In genomic region chr9:35690447-35691324, GRCh38 we compare ENCODE assay signal across 8 cellular contexts. TPM values are rescaled to one million over a fixed set of nuclear protein-coding genes. Genes with fewer than 3 reads are reported as not detected.
DNase-seq lines count a peak whose midpoint lies in the region; ATAC-seq and TF ChIP-seq lines count a peak whose summit lies in the region.

No MANE protein-coding gene starts in this region.

- TF ChIP-seq CTCF in DOHH2 (IDR thresholded peaks at IDR 0.05; ENCODE audit: low read depth, low read length, poor library complexity, severe bottlenecking) = no peak
- no peak for TF ChIP-seq CTCF in WI38 (IDR thresholded peaks at IDR 0.05; ENCODE audit: low read depth, low read length)

- no peaks in the 10 kb centered on the region for H4K20me1 ChIP-seq in DOHH2 (ENCODE audit: control insufficient read depth, insufficient read depth, low read depth, low read length)

- peaks cover 2% of the 10 kb centered on the region; the same call in 1 of the 2 replicates for H3K36me3 ChIP-seq in DOHH2 (ENCODE audit: control insufficient read depth, low read length)

- no peak for ATAC-seq in HG02870 (IDR thresholded peaks at IDR 0.05; ENCODE audit: unreplicated experiment)
- no peak for ATAC-seq in HG03039 (IDR thresholded peaks at IDR 0.05; ENCODE audit: unreplicated experiment)

- H3K4me2 ChIP-seq in DOHH2 (ENCODE audit: low read length) = peak overlapping the region; percentile 95

- H3F3A ChIP-seq in DOHH2 (ENCODE audit: control insufficient read depth, insufficient read depth) = peaks cover 8% of the 10 kb centered on the region; the same call in 1 of the 2 replicates

- H3K9me2 ChIP-seq in DOHH2 (replicated peaks; ENCODE audit: control insufficient read depth, low read length) = no peaks in the 10 kb centered on the region

- DNase-seq in LHCN-M2 (ENCODE audit: low read depth) = peak; percentile 73
- DNase-seq in dedifferentiated amniotic fluid mesenchymal stem cell (ENCODE audit: extremely low spot score) = peak; percentile 54
- DNase-seq in kidney tubule cell (ENCODE audit: low spot score) = peak; percentile 56
- peak in 2 of 3 donors; percentile 8 to 30 for DNase-seq in stimulated activated CD4-positive, alpha-beta T cell treated with anti-CD3 and anti-CD28 coated beads, Interleukin-12 subunit alpha, Interleukin-12 subunit beta, amount 100 ng/mL, for 48 hours (ENCODE audit: low read depth in 2 of 3, low spot score in 1 of 3)

- H3K79me2 ChIP-seq in DOHH2 (ENCODE audit: control insufficient read depth, low read length) = no peaks in the 10 kb centered on the region

- H3K9me3 ChIP-seq in DOHH2 (ENCODE audit: control insufficient read depth, insufficient read depth, low read length) = no peaks in the 10 kb centered on the region

- H3K27ac ChIP-seq in DOHH2 (ENCODE audit: low read depth, low read length) = peak overlapping the region; percentile 30

- H3K4me3 ChIP-seq in DOHH2 (ENCODE audit: low read length) (peak overlapping the region; percentile 81), WI38 (ENCODE audit: low read depth, low read length) (peak overlapping the region; percentile 100)

- H3K4me1 ChIP-seq in DOHH2 (ENCODE audit: control insufficient read depth, low read length) = peaks cover 49% of the 10 kb centered on the region

- H3K27me3 ChIP-seq in DOHH2 (ENCODE audit: control insufficient read depth, low read length) = no peaks in the 10 kb centered on the region

RNA-seq across cellular contexts. Expression of gene TPM2, which starts 1.0 kb away (rescaled TPM):
- 1,008 and 1,115 TPM in 2 replicates for total RNA-seq in LHCN-M2 (2014; rRNA removed)
- polyA plus RNA-seq in LHCN-M2 (2012) = 2,470 TPM

RNA-seq across cellular contexts. Expression of gene CA9, which starts 17.0 kb away (rescaled TPM):
- 2.4 and 3.8 TPM in 2 replicates for total RNA-seq in LHCN-M2 (2014; rRNA removed)
- 3.3 TPM for polyA plus RNA-seq in LHCN-M2 (2012)

RNA-seq across cellular contexts. Expression of gene ARHGEF39, which starts 25.7 kb away (rescaled TPM):
- 4.4 and 4.5 TPM in 2 replicates for total RNA-seq in LHCN-M2 (2014; rRNA removed)
- polyA plus RNA-seq in LHCN-M2 (2012) = 1.6 TPM

RNA-seq across cellular contexts. Expression of gene CCDC107, which starts 32.6 kb away (rescaled TPM):
- 11.1 and 13.3 TPM in 2 replicates for total RNA-seq in LHCN-M2 (2014; rRNA removed)
- 36.5 TPM for polyA plus RNA-seq in LHCN-M2 (2012)

RNA-seq across cellular contexts. Expression of gene RMRP, which starts 32.9 kb away (rescaled TPM):
- total RNA-seq in LHCN-M2 (2014; rRNA removed) = 5,651 and 6,728 TPM in 2 replicates
- polyA plus RNA-seq in LHCN-M2 (2012) = 16.9 TPM

Comparison
In these comparisons a context has a peak if more than half of its experiments do, and no peak if none do; other contexts are left out.
1. DNase-seq: peak in every context shown above with its lines; median percentile 73 in LHCN-M2; 56 in kidney tubule cell; 54 in dedifferentiated amniotic fluid mesenchymal stem cell; 19 in stimulated activated CD4-positive, alpha-beta T cell treated with anti-CD3 and anti-CD28 coated beads, Interleukin-12 subunit alpha, Interleukin-12 subunit beta, amount 100 ng/mL, for 48 hours.